In genomic region chr17:80978499-80979497, GRCh38 we compare ENCODE assay signal across 1 cellular context.
TF ChIP-seq lines count a peak whose summit lies in the region.

No MANE protein-coding gene starts in this region.

TF ChIP-seq in HepG2, 621 proteins besides CTCF, POLR2A, EP300 and RAD21:
- TF ChIP-seq, protein P1, sequence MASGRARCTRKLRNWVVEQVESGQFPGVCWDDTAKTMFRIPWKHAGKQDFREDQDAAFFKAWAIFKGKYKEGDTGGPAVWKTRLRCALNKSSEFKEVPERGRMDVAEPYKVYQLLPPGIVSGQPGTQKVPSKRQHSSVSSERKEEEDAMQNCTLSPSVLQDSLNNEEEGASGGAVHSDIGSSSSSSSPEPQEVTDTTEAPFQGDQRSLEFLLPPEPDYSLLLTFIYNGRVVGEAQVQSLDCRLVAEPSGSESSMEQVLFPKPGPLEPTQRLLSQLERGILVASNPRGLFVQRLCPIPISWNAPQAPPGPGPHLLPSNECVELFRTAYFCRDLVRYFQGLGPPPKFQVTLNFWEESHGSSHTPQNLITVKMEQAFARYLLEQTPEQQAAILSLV (CRISPR knock-in tag; IDR thresholded peaks at IDR 0.05; ENCODE audit: borderline replicate concordance) = no peak
- no peak for TF ChIP-seq SPEN (CRISPR knock-in tag; IDR thresholded peaks at IDR 0.05; ENCODE audit: low read depth)
- TF ChIP-seq RAD51 (IDR thresholded peaks at IDR 0.05; ENCODE audit: borderline replicate concordance) = no peak
- TF ChIP-seq ZNF776 (CRISPR knock-in tag; IDR thresholded peaks at IDR 0.05) = no peak
- TF ChIP-seq SOX6 (IDR thresholded peaks at IDR 0.05) = no peak
- TF ChIP-seq SOX6 (CRISPR knock-in tag; IDR thresholded peaks at IDR 0.05) = no peak
- TF ChIP-seq SIX4 (CRISPR knock-in tag; IDR thresholded peaks at IDR 0.05) = no peak
- TF ChIP-seq RXRA (CRISPR knock-in tag; IDR thresholded peaks at IDR 0.05) = peak; percentile 6; the same call in 1 of the 2 replicates
- TF ChIP-seq KLF15 (CRISPR knock-in tag; IDR thresholded peaks at IDR 0.05; ENCODE audit: borderline replicate concordance) = no peak
- no peak for TF ChIP-seq WIZ (CRISPR knock-in tag; IDR thresholded peaks at IDR 0.05)
- no peak for TF ChIP-seq NFYC (CRISPR knock-in tag; IDR thresholded peaks at IDR 0.05)
- TF ChIP-seq, protein P2, sequence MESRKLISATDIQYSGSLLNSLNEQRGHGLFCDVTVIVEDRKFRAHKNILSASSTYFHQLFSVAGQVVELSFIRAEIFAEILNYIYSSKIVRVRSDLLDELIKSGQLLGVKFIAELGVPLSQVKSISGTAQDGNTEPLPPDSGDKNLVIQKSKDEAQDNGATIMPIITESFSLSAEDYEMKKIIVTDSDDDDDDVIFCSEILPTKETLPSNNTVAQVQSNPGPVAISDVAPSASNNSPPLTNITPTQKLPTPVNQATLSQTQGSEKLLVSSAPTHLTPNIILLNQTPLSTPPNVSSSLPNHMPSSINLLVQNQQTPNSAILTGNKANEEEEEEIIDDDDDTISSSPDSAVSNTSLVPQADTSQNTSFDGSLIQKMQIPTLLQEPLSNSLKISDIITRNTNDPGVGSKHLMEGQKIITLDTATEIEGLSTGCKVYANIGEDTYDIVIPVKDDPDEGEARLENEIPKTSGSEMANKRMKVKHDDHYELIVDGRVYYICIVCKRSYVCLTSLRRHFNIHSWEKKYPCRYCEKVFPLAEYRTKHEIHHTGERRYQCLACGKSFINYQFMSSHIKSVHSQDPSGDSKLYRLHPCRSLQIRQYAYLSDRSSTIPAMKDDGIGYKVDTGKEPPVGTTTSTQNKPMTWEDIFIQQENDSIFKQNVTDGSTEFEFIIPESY (CRISPR knock-in tag; IDR thresholded peaks at IDR 0.05) = peak; percentile 86
- no peak for TF ChIP-seq ZNF350 (CRISPR knock-in tag; IDR thresholded peaks at IDR 0.05; ENCODE audit: borderline replicate concordance, low read depth)
- TF ChIP-seq ZNF556 (CRISPR knock-in tag; IDR thresholded peaks at IDR 0.05; ENCODE audit: borderline replicate concordance) = no peak
- TF ChIP-seq NFIC (IDR thresholded peaks at IDR 0.05; ENCODE audit: low read length) = no peak
- no peak for TF ChIP-seq AKNA (CRISPR knock-in tag; IDR thresholded peaks at IDR 0.05; ENCODE audit: borderline replicate concordance)
- no peak for TF ChIP-seq ZBTB3 (CRISPR knock-in tag; IDR thresholded peaks at IDR 0.05; ENCODE audit: borderline replicate concordance, low read depth)
- TF ChIP-seq, protein P3, sequence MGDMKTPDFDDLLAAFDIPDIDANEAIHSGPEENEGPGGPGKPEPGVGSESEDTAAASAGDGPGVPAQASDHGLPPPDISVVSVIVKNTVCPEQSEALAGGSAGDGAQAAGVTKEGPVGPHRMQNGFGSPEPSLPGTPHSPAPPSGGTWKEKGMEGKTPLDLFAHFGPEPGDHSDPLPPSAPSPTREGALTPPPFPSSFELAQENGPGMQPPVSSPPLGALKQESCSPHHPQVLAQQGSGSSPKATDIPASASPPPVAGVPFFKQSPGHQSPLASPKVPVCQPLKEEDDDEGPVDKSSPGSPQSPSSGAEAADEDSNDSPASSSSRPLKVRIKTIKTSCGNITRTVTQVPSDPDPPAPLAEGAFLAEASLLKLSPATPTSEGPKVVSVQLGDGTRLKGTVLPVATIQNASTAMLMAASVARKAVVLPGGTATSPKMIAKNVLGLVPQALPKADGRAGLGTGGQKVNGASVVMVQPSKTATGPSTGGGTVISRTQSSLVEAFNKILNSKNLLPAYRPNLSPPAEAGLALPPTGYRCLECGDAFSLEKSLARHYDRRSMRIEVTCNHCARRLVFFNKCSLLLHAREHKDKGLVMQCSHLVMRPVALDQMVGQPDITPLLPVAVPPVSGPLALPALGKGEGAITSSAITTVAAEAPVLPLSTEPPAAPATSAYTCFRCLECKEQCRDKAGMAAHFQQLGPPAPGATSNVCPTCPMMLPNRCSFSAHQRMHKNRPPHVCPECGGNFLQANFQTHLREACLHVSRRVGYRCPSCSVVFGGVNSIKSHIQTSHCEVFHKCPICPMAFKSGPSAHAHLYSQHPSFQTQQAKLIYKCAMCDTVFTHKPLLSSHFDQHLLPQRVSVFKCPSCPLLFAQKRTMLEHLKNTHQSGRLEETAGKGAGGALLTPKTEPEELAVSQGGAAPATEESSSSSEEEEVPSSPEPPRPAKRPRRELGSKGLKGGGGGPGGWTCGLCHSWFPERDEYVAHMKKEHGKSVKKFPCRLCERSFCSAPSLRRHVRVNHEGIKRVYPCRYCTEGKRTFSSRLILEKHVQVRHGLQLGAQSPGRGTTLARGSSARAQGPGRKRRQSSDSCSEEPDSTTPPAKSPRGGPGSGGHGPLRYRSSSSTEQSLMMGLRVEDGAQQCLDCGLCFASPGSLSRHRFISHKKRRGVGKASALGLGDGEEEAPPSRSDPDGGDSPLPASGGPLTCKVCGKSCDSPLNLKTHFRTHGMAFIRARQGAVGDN (CRISPR knock-in tag; IDR thresholded peaks at IDR 0.05) = peak; percentile 32; the same call in 1 of the 2 replicates
- TF ChIP-seq ZNF513 (CRISPR knock-in tag; conservative IDR thresholded peaks at IDR 0.05) = no peak
- no peak for TF ChIP-seq ZNF496 (CRISPR knock-in tag; IDR thresholded peaks at IDR 0.05; ENCODE audit: insufficient replicate concordance)
- TF ChIP-seq ZNF317 (CRISPR knock-in tag; IDR thresholded peaks at IDR 0.05) = no peak
- no peak for TF ChIP-seq ZNF501 (CRISPR knock-in tag; IDR thresholded peaks at IDR 0.05)
- TF ChIP-seq PHF5A (CRISPR knock-in tag; IDR thresholded peaks at IDR 0.05; ENCODE audit: low read depth, unreplicated experiment) = no peak
- no peak for TF ChIP-seq KDM5A (IDR thresholded peaks at IDR 0.05; ENCODE audit: borderline replicate concordance, low read length)
- TF ChIP-seq SSRP1 (CRISPR knock-in tag; IDR thresholded peaks at IDR 0.05) = no peak
- TF ChIP-seq NBN (conservative IDR thresholded peaks at IDR 0.05) = no peak
- TF ChIP-seq NFE2L1 (CRISPR knock-in tag; IDR thresholded peaks at IDR 0.05; ENCODE audit: borderline replicate concordance) = no peak
- 0 out of 2 replicates have a peak, but pooled peaks have one; percentile 42 for TF ChIP-seq GABPB1 (CRISPR knock-in tag; IDR thresholded peaks at IDR 0.05)
- TF ChIP-seq HMG20A (CRISPR knock-in tag; IDR thresholded peaks at IDR 0.05; ENCODE audit: borderline replicate concordance) = no peak
- TF ChIP-seq RBM22 (optimal IDR thresholded peaks at IDR 0.05; ENCODE audit: low read length) = no peak
- TF ChIP-seq PCBP2 (optimal IDR thresholded peaks at IDR 0.05; ENCODE audit: low read depth, low read length, poor library complexity, severe bottlenecking) = no peak
- TF ChIP-seq, protein P4, sequence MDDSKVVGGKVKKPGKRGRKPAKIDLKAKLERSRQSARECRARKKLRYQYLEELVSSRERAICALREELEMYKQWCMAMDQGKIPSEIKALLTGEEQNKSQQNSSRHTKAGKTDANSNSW (CRISPR knock-in tag; IDR thresholded peaks at IDR 0.05; ENCODE audit: borderline replicate concordance) = no peak
- peak; percentile 28 for TF ChIP-seq YY1 (IDR thresholded peaks at IDR 0.05; ENCODE audit: insufficient read depth, insufficient replicate concordance, low read depth, low read length)
- TF ChIP-seq, protein P5, sequence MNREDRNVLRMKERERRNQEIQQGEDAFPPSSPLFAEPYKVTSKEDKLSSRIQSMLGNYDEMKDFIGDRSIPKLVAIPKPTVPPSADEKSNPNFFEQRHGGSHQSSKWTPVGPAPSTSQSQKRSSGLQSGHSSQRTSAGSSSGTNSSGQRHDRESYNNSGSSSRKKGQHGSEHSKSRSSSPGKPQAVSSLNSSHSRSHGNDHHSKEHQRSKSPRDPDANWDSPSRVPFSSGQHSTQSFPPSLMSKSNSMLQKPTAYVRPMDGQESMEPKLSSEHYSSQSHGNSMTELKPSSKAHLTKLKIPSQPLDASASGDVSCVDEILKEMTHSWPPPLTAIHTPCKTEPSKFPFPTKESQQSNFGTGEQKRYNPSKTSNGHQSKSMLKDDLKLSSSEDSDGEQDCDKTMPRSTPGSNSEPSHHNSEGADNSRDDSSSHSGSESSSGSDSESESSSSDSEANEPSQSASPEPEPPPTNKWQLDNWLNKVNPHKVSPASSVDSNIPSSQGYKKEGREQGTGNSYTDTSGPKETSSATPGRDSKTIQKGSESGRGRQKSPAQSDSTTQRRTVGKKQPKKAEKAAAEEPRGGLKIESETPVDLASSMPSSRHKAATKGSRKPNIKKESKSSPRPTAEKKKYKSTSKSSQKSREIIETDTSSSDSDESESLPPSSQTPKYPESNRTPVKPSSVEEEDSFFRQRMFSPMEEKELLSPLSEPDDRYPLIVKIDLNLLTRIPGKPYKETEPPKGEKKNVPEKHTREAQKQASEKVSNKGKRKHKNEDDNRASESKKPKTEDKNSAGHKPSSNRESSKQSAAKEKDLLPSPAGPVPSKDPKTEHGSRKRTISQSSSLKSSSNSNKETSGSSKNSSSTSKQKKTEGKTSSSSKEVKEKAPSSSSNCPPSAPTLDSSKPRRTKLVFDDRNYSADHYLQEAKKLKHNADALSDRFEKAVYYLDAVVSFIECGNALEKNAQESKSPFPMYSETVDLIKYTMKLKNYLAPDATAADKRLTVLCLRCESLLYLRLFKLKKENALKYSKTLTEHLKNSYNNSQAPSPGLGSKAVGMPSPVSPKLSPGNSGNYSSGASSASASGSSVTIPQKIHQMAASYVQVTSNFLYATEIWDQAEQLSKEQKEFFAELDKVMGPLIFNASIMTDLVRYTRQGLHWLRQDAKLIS (CRISPR knock-in tag; IDR thresholded peaks at IDR 0.05) = no peak
- peak; percentile 17; the same call in 1 of the 2 replicates for TF ChIP-seq TAF1 (CRISPR knock-in tag; IDR thresholded peaks at IDR 0.05)
- TF ChIP-seq ETS1 (CRISPR knock-in tag; IDR thresholded peaks at IDR 0.05) = no peak
- peak; percentile 100 for TF ChIP-seq ZNF543 (CRISPR knock-in tag; IDR thresholded peaks at IDR 0.05)
- TF ChIP-seq MIER2 (CRISPR knock-in tag; IDR thresholded peaks at IDR 0.05) = no peak
- TF ChIP-seq LCORL (IDR thresholded peaks at IDR 0.05) = no peak
- no peak for TF ChIP-seq LCORL (CRISPR knock-in tag; IDR thresholded peaks at IDR 0.05)
- TF ChIP-seq ZNF674 (CRISPR knock-in tag; IDR thresholded peaks at IDR 0.05; ENCODE audit: low read depth) = no peak
TF ChIP-seq in HepG2: peak in this region for 7.
